16 cellular contexts compared by ENCODE assay signal in the genomic region with DNA sequence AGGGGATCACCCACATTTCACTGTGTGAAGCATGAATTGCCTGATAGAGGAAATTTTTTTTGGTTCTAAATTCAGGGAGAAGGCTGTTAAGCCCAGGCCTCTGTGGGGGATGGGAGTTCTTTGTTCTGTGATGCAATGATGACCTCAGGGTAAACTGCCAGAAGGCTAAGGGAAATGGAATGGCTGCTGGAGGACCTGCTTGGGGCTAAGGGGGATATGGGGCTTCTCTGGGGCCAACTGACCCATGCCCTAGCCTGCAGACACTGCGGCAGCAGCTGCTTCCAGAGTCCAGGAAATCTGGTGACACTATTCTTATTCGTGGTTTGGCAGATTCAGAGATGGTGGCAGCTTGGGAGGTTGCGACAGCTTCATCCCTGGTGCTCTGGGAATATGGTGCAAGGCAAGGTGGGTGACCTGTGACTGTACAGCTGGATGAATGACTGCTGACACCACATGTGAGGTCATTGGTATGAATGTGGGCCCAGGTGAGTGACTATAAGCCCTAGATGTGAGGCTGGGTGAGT. TPM values are rescaled to one million over a fixed set of nuclear protein-coding genes. Genes with fewer than 3 reads are reported as not detected.
DNase-seq lines count a peak whose midpoint lies in the region; ATAC-seq, FAIRE-seq and TF ChIP-seq lines count a peak whose summit lies in the region.
"Had no signal": no experiment of that assay in that cellular context is flagged by ENCODE, and none has a peak within 500 bp of the region (broad histone marks: within the 10 kb centered on the region; RNA-seq: fewer than 3 reads in every experiment).

No MANE protein-coding gene starts in this region.

- TF ChIP-seq CTCF in C4-2B (conservative IDR thresholded peaks at IDR 0.05) (no peak), keratinocyte (optimal IDR thresholded peaks at IDR 0.05 in 1 of 3, IDR thresholded peaks at IDR 0.05 in 1 of 3, conservative IDR thresholded peaks at IDR 0.05 in 1 of 3; ENCODE audit: extremely low read depth in 1 of 3, insufficient read depth in 2 of 3, low read length in 3 of 3) (no peak)

- H3K9me3 ChIP-seq in adipocyte (ENCODE audit: control insufficient read depth, low read length) (no peaks in the 10 kb centered on the region), keratinocyte (ENCODE audit: control insufficient read depth, low read depth, low read length) (no peaks in the 10 kb centered on the region)
- H3K9me3 ChIP-seq: BE2C, tibial nerve had no signal

- no peak overlapping the region for H3K9ac ChIP-seq in adipocyte (ENCODE audit: low read length)
- no peak overlapping the region for H3K9ac ChIP-seq in keratinocyte (ENCODE audit: control insufficient read depth, extremely low read depth, insufficient read depth, low read length)

- H3K4me2 ChIP-seq in keratinocyte (ENCODE audit: control insufficient read depth, extremely low read depth, insufficient read depth, low read depth, low read length), result no peak overlapping the region

- peak; percentile 12 to 46 for DNase-seq in Kasumi-1 (lab: John Stamatoyannopoulos, UW)
- DNase-seq in adipocyte (ENCODE audit: low read depth), result peak; percentile 38
- DNase-seq in keratinocyte (ENCODE audit: low read depth, low spot score), result no peak
- DNase-seq in activated effector memory CD4-positive, alpha-beta T cell treated with Interleukin-2 at 50 U/mL for 16 hours, result no peak
- no peak for DNase-seq in immature natural killer cell
- DNase-seq in activated effector memory CD4-positive, alpha-beta T cell treated with anti-CD3 and anti-CD28 coated beads, Interleukin-2, amount 50 U/mL, for 16 hours, result no peak
- DNase-seq: activated CD8-positive, alpha-beta memory T cell treated with anti-CD3 and anti-CD28 coated beads for 24 hours; BE2C; effector CD8-positive, alpha-beta T cell; NCI-H1105 treated with DMSO at 0.1 percent for 48 hours; NCI-H82; small intestine; T-helper 2 cell had no signal

- peaks cover 39% of the 10 kb centered on the region for H3K36me3 ChIP-seq in adipocyte (ENCODE audit: control insufficient read depth, insufficient read depth, low read length, severe bottlenecking)
- H3K36me3 ChIP-seq in keratinocyte (ENCODE audit: control insufficient read depth in 2 of 2, extremely low read depth in 1 of 2, insufficient read depth in 2 of 2, low read length in 2 of 2), result peaks cover 3% of the 10 kb centered on the region in 2 experiments
- H3K36me3 ChIP-seq: BE2C had no signal

- H3K4me3 Mint-ChIP-seq in immature natural killer cell, result no peak overlapping the region

- no peaks in the 10 kb centered on the region for H3K9me3 Mint-ChIP-seq in immature natural killer cell

- peak; percentile 5 for FAIRE-seq in keratinocyte (lab: Jason Lieb, UNC)
- FAIRE-seq: small intestine had no signal

- H3K9me1 ChIP-seq in keratinocyte (ENCODE audit: control insufficient read depth, extremely low read depth, insufficient read depth, low read length), result no peaks in the 10 kb centered on the region

- H3K27ac ChIP-seq in C4-2B, result peak overlapping the region; percentile 1; the same call in 1 of the 2 replicates
- H3K27ac ChIP-seq in keratinocyte (ENCODE audit: control insufficient read depth, insufficient read depth, low read length), result peak overlapping the region; percentile 5
- H3K27ac ChIP-seq: tibial nerve had no signal

- dilution Hi-C loops in keratinocyte (cut with MboI; ENCODE audit: extremely low pct_ligation_motif_present, low sequenced_read_pairs), result no loop called here

- H3K27ac Mint-ChIP-seq in immature natural killer cell, result peak overlapping the region in 2 of 6 donors; percentile 32 to 37

- peaks cover 0 to 17% (median 15%) of the 10 kb centered on the region in 3 donors for H3K36me3 Mint-ChIP-seq in immature natural killer cell

- ATAC-seq in HG02885 (IDR thresholded peaks at IDR 0.05; ENCODE audit: poor library complexity, unreplicated experiment), result no peak

- no peaks in the 10 kb centered on the region for H3K79me2 ChIP-seq in keratinocyte (ENCODE audit: control insufficient read depth, insufficient read depth, low read length)

- H3K4me1 Mint-ChIP-seq in immature natural killer cell, result no peaks in the 10 kb centered on the region

- no peaks in the 10 kb centered on the region for H3K27me3 ChIP-seq in adipocyte (replicated peaks; ENCODE audit: control insufficient read depth, insufficient read depth, low read length)
- no peaks in the 10 kb centered on the region for H3K27me3 ChIP-seq in keratinocyte (ENCODE audit: control insufficient read depth, extremely low read depth, insufficient read depth, low read length)
- H3K27me3 ChIP-seq: BE2C, tibial nerve had no signal

- H3K27me3 Mint-ChIP-seq in immature natural killer cell (ENCODE audit: low read depth in 3 of 3), result peaks cover 0 to 4% (median 0%) of the 10 kb centered on the region in 3 donors

- peaks cover 13% of the 10 kb centered on the region for H3K4me1 ChIP-seq in adipocyte (ENCODE audit: control insufficient read depth, insufficient read depth, low read length)
- peaks cover 17% of the 10 kb centered on the region for H3K4me1 ChIP-seq in keratinocyte (ENCODE audit: control insufficient read depth, extremely low read depth, insufficient read depth, low read length)
- H3K4me1 ChIP-seq: BE2C had no signal

- H3K4me3 ChIP-seq in adipocyte (ENCODE audit: low read length) (no peak overlapping the region), keratinocyte (ENCODE audit: control insufficient read depth in 2 of 3, extremely low read depth in 1 of 3, insufficient read depth in 2 of 3, low read depth in 1 of 3, low read length in 3 of 3) (no peak overlapping the region)
- H3K4me3 ChIP-seq: tibial nerve had no signal

- H2AFZ ChIP-seq in keratinocyte (ENCODE audit: control insufficient read depth, low read length), result no peak overlapping the region

- H4K20me1 ChIP-seq in keratinocyte (ENCODE audit: control insufficient read depth, extremely low read depth, insufficient read depth, low read length), result no peaks in the 10 kb centered on the region

RNA-seq across cellular contexts. Expression of a gene that starts 30.3 kb away (rescaled TPM):
- polyA plus RNA-seq in keratinocyte (339 to 414 TPM (median 356 TPM) in 3 replicates), immature natural killer cell (100 to 1,000 TPM; 173 to 252 (median 248) TPM)
- polyA plus RNA-seq in keratinocyte (2011; ENCODE audit: low read depth), result 109 TPM
- 235 and 294 TPM in 2 replicates for polyA plus RNA-seq in keratinocyte (2011; cell fraction: cytosol; rRNA removed)
- polyA plus RNA-seq in keratinocyte (2011; cell fraction: nucleus; rRNA removed), result 447 and 511 TPM in 2 replicates
- 197 and 386 TPM in 2 replicates for polyA plus RNA-seq in keratinocyte (2012; ENCODE audit: low replicate concordance)
- polyA minus RNA-seq in keratinocyte, result 460 to 537 TPM (median 484 TPM) in 3 replicates
- polyA minus RNA-seq in keratinocyte (2011; cell fraction: cytosol; rRNA and poly(A)+ RNA removed), result 296 TPM
- 417 and 614 TPM in 2 replicates for polyA minus RNA-seq in keratinocyte (2011; cell fraction: nucleus; rRNA and poly(A)+ RNA removed)

RNA-seq across cellular contexts. Expression of a gene that starts 37.6 kb away (rescaled TPM):
- polyA plus RNA-seq in keratinocyte, result 9.4 to 14.6 TPM (median 14.5 TPM) in 3 replicates
- polyA plus RNA-seq in keratinocyte (2011; ENCODE audit: low read depth), result 8.3 TPM
- polyA plus RNA-seq in keratinocyte (2011; cell fraction: cytosol; rRNA removed), result 5.1 and 7.0 TPM in 2 replicates
- 27.6 and 30.3 TPM in 2 replicates for polyA plus RNA-seq in keratinocyte (2011; cell fraction: nucleus; rRNA removed)
- 10.5 and 16.2 TPM in 2 replicates for polyA plus RNA-seq in keratinocyte (2012; ENCODE audit: low replicate concordance)
- 5.7 to 16.3 TPM (median 16.1 TPM) in 3 replicates for polyA minus RNA-seq in keratinocyte
- 4.0 TPM for polyA minus RNA-seq in keratinocyte (2011; cell fraction: cytosol; rRNA and poly(A)+ RNA removed)
- 7.4 and 11.3 TPM in 2 replicates for polyA minus RNA-seq in keratinocyte (2011; cell fraction: nucleus; rRNA and poly(A)+ RNA removed)
- 10 to 100 TPM in 2 of 3 donors, 1 to 10 TPM in 1; 9.5 to 15.0 (median 10.6) TPM for polyA plus RNA-seq in immature natural killer cell

RNA-seq across cellular contexts. Expression of a gene that starts 52.6 kb away (rescaled TPM):
- polyA plus RNA-seq in keratinocyte (2.4 to 3.9 TPM (median 2.7 TPM) in 3 replicates), immature natural killer cell (1 to 10 TPM; 1.0 to 1.7 (median 1.4) TPM)
- polyA plus RNA-seq in keratinocyte (2011; ENCODE audit: low read depth), result 1.5 TPM
- polyA plus RNA-seq in keratinocyte (2011; cell fraction: cytosol; rRNA removed), result 3.3 and 4.1 TPM in 2 replicates
- 3.0 and 5.0 TPM in 2 replicates for polyA plus RNA-seq in keratinocyte (2011; cell fraction: nucleus; rRNA removed)
- 4.5 and 4.8 TPM in 2 replicates for polyA plus RNA-seq in keratinocyte (2012; ENCODE audit: low replicate concordance)
- polyA minus RNA-seq in keratinocyte, result 1.6 to 3.9 TPM (median 2.8 TPM) in 3 replicates
- polyA minus RNA-seq in keratinocyte (2011; cell fraction: cytosol; rRNA and poly(A)+ RNA removed), result 1.9 TPM
- 1.4 and 1.9 TPM in 2 replicates for polyA minus RNA-seq in keratinocyte (2011; cell fraction: nucleus; rRNA and poly(A)+ RNA removed)

RNA-seq across cellular contexts. Expression of a gene that starts 54.2 kb away (rescaled TPM):
- polyA plus RNA-seq in keratinocyte, result 18.6 to 27.0 TPM (median 20.7 TPM) in 3 replicates
- polyA plus RNA-seq in keratinocyte (2011; ENCODE audit: low read depth), result 7.3 TPM
- polyA plus RNA-seq in keratinocyte (2011; cell fraction: cytosol; rRNA removed), result 6.6 and 8.7 TPM in 2 replicates
- 40.9 and 44.2 TPM in 2 replicates for polyA plus RNA-seq in keratinocyte (2011; cell fraction: nucleus; rRNA removed)
- 12.0 and 19.7 TPM in 2 replicates for polyA plus RNA-seq in keratinocyte (2012; ENCODE audit: low replicate concordance)
- polyA minus RNA-seq in keratinocyte, result 27.8 to 50.9 TPM (median 29.3 TPM) in 3 replicates
- polyA minus RNA-seq in keratinocyte (2011; cell fraction: cytosol; rRNA and poly(A)+ RNA removed), result 8.1 TPM
- polyA minus RNA-seq in keratinocyte (2011; cell fraction: nucleus; rRNA and poly(A)+ RNA removed), result 32.5 and 39.8 TPM in 2 replicates
- polyA plus RNA-seq in immature natural killer cell, result 10 to 100 TPM; 23.6 to 38.9 (median 27.8) TPM

Comparison
In these comparisons a context has a peak if more than half of its experiments do, and no peak if none do; other contexts are left out.
1. DNase-seq: peak in Kasumi-1 (2 of 2) and adipocyte (single experiment); none in keratinocyte (single experiment), activated effector memory CD4-positive, alpha-beta T cell treated with Interleukin-2 at 50 U/mL for 16 hours (single experiment), immature natural killer cell (0 of 3) and activated effector memory CD4-positive, alpha-beta T cell treated with anti-CD3 and anti-CD28 coated beads, Interleukin-2, amount 50 U/mL, for 16 hours (single experiment).